ENCODE assay signal across 8 cellular contexts in genomic region chr2:169817369-169817768, GRCh38. TPM values are rescaled to one million over a fixed set of nuclear protein-coding genes. Genes with fewer than 3 reads are reported as not detected.
DNase-seq lines count a peak whose midpoint lies in the region; ATAC-seq, FAIRE-seq and TF ChIP-seq lines count a peak whose summit lies in the region.
"Not testable (repeated sequence)": the region's sequence is repeated elsewhere in the genome, so short reads cannot be mapped to it uniquely, and the experiment has no call there.

No MANE protein-coding gene starts in this region.

- not testable (repeated sequence) for H3K27me3 ChIP-seq in astrocyte (ENCODE audit: insufficient read depth, low read length); K562 (ENCODE audit: control insufficient read depth in 2 of 2, insufficient read depth in 2 of 2, low read length in 2 of 2)

- POLR2A ChIA-PET in HEK293 (lab: Yijun Ruan, JAX); WTC11 (lab: Charles Lee): not testable (repeated sequence)
- POLR2A ChIA-PET in K562 (lab: Yijun Ruan, JAX): interaction anchor here (6.0 kb wide), 1 partner anchor 10 kb away, joined by 26 read pairs; the partner anchor contains the start of gene UBR3

- in situ Hi-C loops in K562 (cut with MboI): not testable (repeated sequence)

- not testable (repeated sequence) for DNase-seq in HFFc6; WTC11 (ENCODE audit: low spot score); activated T-cell treated with anti-CD3 and anti-CD28 coated beads, Interleukin-2, amount 50 U/mL, for 24 hours; astrocyte (ENCODE audit: low read depth); K562 (ENCODE audit: extremely low read depth in 1 of 4, low spot score in 3 of 4); effector memory CD8-positive, alpha-beta T cell; endothelial cell (ENCODE audit: low spot score)

- not testable (repeated sequence) for H2AFZ ChIP-seq in astrocyte (ENCODE audit: low read depth, low read length); K562 (ENCODE audit: low read depth, low read length)

- peak overlapping the region; percentile 46; the same call in 1 of the 2 replicates for H3K4me3 Mint-ChIP-seq in HFFc6
- not testable (repeated sequence) for H3K4me3 Mint-ChIP-seq in WTC11; activated T-cell treated with anti-CD3 and anti-CD28 coated beads, Interleukin-2, amount 50 U/mL, for 24 hours; astrocyte (ENCODE audit: unreplicated experiment); effector memory CD8-positive, alpha-beta T cell
- H3K4me3 Mint-ChIP-seq in endothelial cell (ENCODE audit: unreplicated experiment): peak overlapping the region; percentile 37

- H3K36me3 ChIP-seq in HEK293 (ENCODE audit: control insufficient read depth in 2 of 2, insufficient read depth in 1 of 2, low read length in 2 of 2): peaks cover 30 to 77% of the 10 kb centered on the region in 2 experiments
- peaks cover 12% of the 10 kb centered on the region for H3K36me3 ChIP-seq in astrocyte (ENCODE audit: insufficient read depth, low read length)
- H3K36me3 ChIP-seq in K562 (ENCODE audit: control insufficient read depth, insufficient read depth, low read length): peaks cover 78% of the 10 kb centered on the region

- H3K9me3 Mint-ChIP-seq in HFFc6 (peaks cover 25% of the 10 kb centered on the region), WTC11 (peaks cover 14% of the 10 kb centered on the region), astrocyte (ENCODE audit: unreplicated experiment) (peaks cover 12% of the 10 kb centered on the region)
- H3K9me3 Mint-ChIP-seq in activated T-cell treated with anti-CD3 and anti-CD28 coated beads, Interleukin-2, amount 50 U/mL, for 24 hours; effector memory CD8-positive, alpha-beta T cell; endothelial cell (ENCODE audit: unreplicated experiment): not testable (repeated sequence)

- peaks cover 12% of the 10 kb centered on the region for H3K79me2 ChIP-seq in astrocyte (ENCODE audit: insufficient read depth, low read length)
- peaks cover 38% of the 10 kb centered on the region for H3K79me2 ChIP-seq in K562 (ENCODE audit: control insufficient read depth, insufficient read depth, low read length)

- H4K20me1 ChIP-seq in astrocyte (ENCODE audit: insufficient read depth, low read length); K562 (replicated peaks; ENCODE audit: control insufficient read depth, insufficient read depth, low read length): not testable (repeated sequence)

- not testable (repeated sequence) for BruUV-seq in K562 (replicated peaks; lab: Mats Ljungman, UMichigan)

- not testable (repeated sequence) for H3K27ac ChIP-seq in HEK293 (ENCODE audit: extremely low read depth, low read depth, low read length); astrocyte (ENCODE audit: low read depth, low read length); K562 (ENCODE audit: extremely low read depth, low read depth, low read length)

- not testable (repeated sequence) for H3K4me1 ChIP-seq in HEK293 (ENCODE audit: control insufficient read depth, insufficient read depth, low read length); astrocyte (ENCODE audit: insufficient read depth, low read length); K562 (replicated peaks in 1 of 2; ENCODE audit: control insufficient read depth in 2 of 2, insufficient read depth in 2 of 2, low read length in 2 of 2)

- not testable (repeated sequence) for H3K4me2 ChIP-seq in astrocyte (ENCODE audit: low read length); K562 (ENCODE audit: insufficient read depth, low read length)

- H3K4me1 Mint-ChIP-seq in HFFc6 (ENCODE audit: low read depth): peaks cover 70% of the 10 kb centered on the region
- H3K4me1 Mint-ChIP-seq in WTC11; endothelial cell (ENCODE audit: unreplicated experiment): not testable (repeated sequence)
- peaks cover 46% of the 10 kb centered on the region for H3K4me1 Mint-ChIP-seq in activated T-cell treated with anti-CD3 and anti-CD28 coated beads, Interleukin-2, amount 50 U/mL, for 24 hours (ENCODE audit: low read depth)
- H3K4me1 Mint-ChIP-seq in astrocyte (ENCODE audit: low read depth, unreplicated experiment): peaks cover 33% of the 10 kb centered on the region
- H3K4me1 Mint-ChIP-seq in effector memory CD8-positive, alpha-beta T cell (ENCODE audit: low read depth in 2 of 2): peaks cover 9 to 29% of the 10 kb centered on the region in 2 donors

- not testable (repeated sequence) for H3K9ac ChIP-seq in astrocyte (ENCODE audit: low read length); K562 (ENCODE audit: insufficient read depth in 1 of 2, low read depth in 2 of 2, low read length in 2 of 2)

- intact Hi-C loops in K562 (cut with micrococcal nuclease): not testable (repeated sequence)

- TF ChIP-seq CTCF in HEK293 (tag by site-specific recombination; IDR thresholded peaks at IDR 0.05); HFFc6 (IDR thresholded peaks at IDR 0.05); WTC11 (IDR thresholded peaks at IDR 0.05); astrocyte (IDR thresholded peaks at IDR 0.05; ENCODE audit: insufficient read depth, low read depth, low read length); K562 (IDR thresholded peaks at IDR 0.05 in 2 of 3, conservative IDR thresholded peaks at IDR 0.05 in 1 of 3; ENCODE audit: insufficient read depth in 2 of 3, low read depth in 1 of 3, low read length in 3 of 3); endothelial cell (IDR thresholded peaks at IDR 0.05; ENCODE audit: unreplicated experiment): not testable (repeated sequence)

- not testable (repeated sequence) for FAIRE-seq in astrocyte (lab: Jason Lieb, UNC); K562 (lab: Jason Lieb, UNC)

- WGBS in K562 (ENCODE audit: insufficient coverage, low coverage, missing lambda C conversion rate): 89% methylated on average over 6 of the region's 6 CpGs

- H3K9me3 ChIP-seq in HEK293 (ENCODE audit: control insufficient read depth, insufficient read depth, low read depth, low read length); astrocyte (ENCODE audit: insufficient read depth, low read depth, low read length); K562 (replicated peaks; ENCODE audit: control insufficient read depth, insufficient read depth, low read depth, low read length): not testable (repeated sequence)

- H3K9me1 ChIP-seq in K562 (ENCODE audit: control insufficient read depth, insufficient read depth, low read length): not testable (repeated sequence)

- not testable (repeated sequence) for TF ChIP-seq POLR2A in K562 (conservative IDR thresholded peaks at IDR 0.05)

- not testable (repeated sequence) for ATAC-seq in WTC11; K562; effector memory CD8-positive, alpha-beta T cell (replicated peaks)

- not testable (repeated sequence) for TF ChIP-seq RAD21 in K562 (CRISPR knock-in tag; conservative IDR thresholded peaks at IDR 0.05 in 1 of 2, IDR thresholded peaks at IDR 0.05 in 1 of 2)

- H3K27ac Mint-ChIP-seq in HFFc6 (peak overlapping the region; percentile 88), astrocyte (ENCODE audit: unreplicated experiment) (peak overlapping the region; percentile 73)
- H3K27ac Mint-ChIP-seq in WTC11; endothelial cell (ENCODE audit: unreplicated experiment): not testable (repeated sequence)
- H3K27ac Mint-ChIP-seq in activated T-cell treated with anti-CD3 and anti-CD28 coated beads, Interleukin-2, amount 50 U/mL, for 24 hours: peak overlapping the region; percentile 29
- H3K27ac Mint-ChIP-seq in effector memory CD8-positive, alpha-beta T cell: peak overlapping the region; percentile 26 to 54

- CTCF ChIA-PET in HEK293 (lab: Yijun Ruan, JAX): interaction anchor here (0.9 kb wide), 1 partner anchor 111 kb away, joined by 4 read pairs; no protein-coding TSS in a partner anchor
- CTCF ChIA-PET in WTC11 (lab: Charles Lee); K562 (lab: Yijun Ruan, JAX; ENCODE audit: low intra/inter-chr PET ratio): not testable (repeated sequence)

- not testable (repeated sequence) for TF ChIP-seq EP300 in K562 (IDR thresholded peaks at IDR 0.05; ENCODE audit: low read length)

- H3K36me3 Mint-ChIP-seq in HFFc6 (ENCODE audit: low read depth) (peaks cover 54% of the 10 kb centered on the region), WTC11 (peaks cover 69% of the 10 kb centered on the region), astrocyte (ENCODE audit: low read depth, unreplicated experiment) (peaks cover 26% of the 10 kb centered on the region), endothelial cell (ENCODE audit: low read depth, unreplicated experiment) (peaks cover 36% of the 10 kb centered on the region)
- H3K36me3 Mint-ChIP-seq in activated T-cell treated with anti-CD3 and anti-CD28 coated beads, Interleukin-2, amount 50 U/mL, for 24 hours (ENCODE audit: low read depth): peaks cover 98% of the 10 kb centered on the region
- H3K36me3 Mint-ChIP-seq in effector memory CD8-positive, alpha-beta T cell (ENCODE audit: insufficient read depth): peaks cover 61% of the 10 kb centered on the region

- H3K4me3 ChIP-seq in HEK293 (ENCODE audit: low read depth, low read length); astrocyte (ENCODE audit: insufficient read depth, low read depth, low read length); K562: not testable (repeated sequence)

- not testable (repeated sequence) for H3K27me3 Mint-ChIP-seq in HFFc6 (ENCODE audit: insufficient read depth); WTC11 (ENCODE audit: low read depth); activated T-cell treated with anti-CD3 and anti-CD28 coated beads, Interleukin-2, amount 50 U/mL, for 24 hours; astrocyte (ENCODE audit: low read depth, unreplicated experiment); effector memory CD8-positive, alpha-beta T cell; endothelial cell (ENCODE audit: unreplicated experiment)

RNA-seq across cellular contexts. Expression of gene METTL5, which starts 7.3 kb away (rescaled TPM):
- total RNA-seq in HFFc6 (2021; fragmentation: NEBNext Ultra II Directional; extraction: Animal tissue kit (Norgen Biotek cat#: 25700)): 10 to 100 TPM; 56.8 to 77.7 (median 65.7) TPM
- total RNA-seq in WTC11 (2021): 89.9 to 90.9 TPM (median 90.4 TPM) in 3 replicates
- 52.3 and 55.7 TPM in 2 replicates for total RNA-seq in astrocyte
- 30.6 and 53.9 TPM in 2 replicates for total RNA-seq in K562 (2011; cell fraction: chromatin; rRNA removed; ENCODE audit: low replicate concordance)
- total RNA-seq in K562 (2011; cell fraction: nucleolus; rRNA removed): 27.5 and 28.0 TPM in 2 replicates
- 39.8 and 55.0 TPM in 2 replicates for total RNA-seq in K562 (2011; cell fraction: nucleoplasm; rRNA removed)
- total RNA-seq in K562 (2014; rRNA removed): 135 and 149 TPM in 2 replicates
- total RNA-seq in K562 (2014; rRNA removed; fragmentation: Illumina TruSeq; extraction: Trizol): 224 and 259 TPM in 2 replicates
- 163 and 182 TPM in 2 replicates for total RNA-seq in K562 (2015; rRNA removed; fragmentation: Illumina TruSeq; extraction: Trizol)
- total RNA-seq in K562 (2021): 177 and 193 TPM in 2 replicates
- 141 and 191 TPM in 2 replicates for polyA plus RNA-seq in K562 (2011; rRNA removed)
- 44.8 and 82.3 TPM in 2 replicates for polyA plus RNA-seq in K562 (2011; cell fraction: cytosol; rRNA removed)
- polyA plus RNA-seq in K562 (2011; cell fraction: nucleus; rRNA removed): 36.1 and 39.1 TPM in 2 replicates
- polyA plus RNA-seq in K562 (2012): 147 and 206 TPM in 2 replicates
- 202 and 235 TPM in 2 replicates for polyA plus RNA-seq in K562 (2014; fragmentation: Illumina TruSeq; extraction: Trizol)
- 100 to 1,000 TPM; 366 to 471 TPM for polyA plus RNA-seq in K562 (2014; fragmentation: Nextera tagmentation; extraction: Ambion mirVana)
- polyA plus RNA-seq in K562 (2014; rRNA removed): 211 and 229 TPM in 2 replicates
- polyA minus RNA-seq in K562 (2011; rRNA and poly(A)+ RNA removed): 99.5 and 107 TPM in 2 replicates
- polyA minus RNA-seq in K562 (2011; cell fraction: cytosol; rRNA and poly(A)+ RNA removed): 33.9 and 37.9 TPM in 2 replicates
- polyA minus RNA-seq in K562 (2011; cell fraction: nucleus; rRNA and poly(A)+ RNA removed): 23.4 and 34.3 TPM in 2 replicates
- total RNA-seq in endothelial cell (ENCODE audit: unreplicated experiment): 36.8 TPM

RNA-seq across cellular contexts. Expression of gene UBR3, which starts 9.9 kb away (rescaled TPM):
- 10 to 100 TPM; 30.1 to 46.3 (median 40.5) TPM for total RNA-seq in HFFc6 (2021; fragmentation: NEBNext Ultra II Directional; extraction: Animal tissue kit (Norgen Biotek cat#: 25700))
- total RNA-seq in WTC11 (2021) (13.0 to 16.4 TPM (median 14.3 TPM) in 3 replicates), astrocyte (18.7 and 23.9 TPM in 2 replicates), K562 (2014; rRNA removed) (28.5 and 29.2 TPM in 2 replicates), K562 (2014; rRNA removed; fragmentation: Illumina TruSeq; extraction: Trizol) (62.5 and 69.5 TPM in 2 replicates), K562 (2015; rRNA removed; fragmentation: Illumina TruSeq; extraction: Trizol) (58.9 and 63.5 TPM in 2 replicates), K562 (2021) (40.3 and 41.0 TPM in 2 replicates), endothelial cell (ENCODE audit: unreplicated experiment) (23.4 TPM)
- 63.7 and 297 TPM in 2 replicates for total RNA-seq in K562 (2011; cell fraction: chromatin; rRNA removed; ENCODE audit: low replicate concordance)
- 21.8 and 37.4 TPM in 2 replicates for total RNA-seq in K562 (2011; cell fraction: nucleolus; rRNA removed)
- total RNA-seq in K562 (2011; cell fraction: nucleoplasm; rRNA removed): 66.1 and 81.6 TPM in 2 replicates
- polyA plus RNA-seq in K562 (2011; rRNA removed) (26.8 and 40.4 TPM in 2 replicates), K562 (2014; fragmentation: Illumina TruSeq; extraction: Trizol) (34.4 and 43.1 TPM in 2 replicates), K562 (2014; fragmentation: Nextera tagmentation; extraction: Ambion mirVana) (10 to 100 TPM; 14.4 to 14.5 TPM), K562 (2014; rRNA removed) (20.6 and 20.7 TPM in 2 replicates)
- 8.0 and 12.8 TPM in 2 replicates for polyA plus RNA-seq in K562 (2011; cell fraction: cytosol; rRNA removed)
- polyA plus RNA-seq in K562 (2011; cell fraction: nucleus; rRNA removed): 23.0 and 27.8 TPM in 2 replicates
- polyA plus RNA-seq in K562 (2012): 20.9 and 24.3 TPM in 2 replicates
- polyA minus RNA-seq in K562 (2011; rRNA and poly(A)+ RNA removed): 124 and 136 TPM in 2 replicates
- 31.0 and 48.4 TPM in 2 replicates for polyA minus RNA-seq in K562 (2011; cell fraction: cytosol; rRNA and poly(A)+ RNA removed)
- 71.8 and 96.9 TPM in 2 replicates for polyA minus RNA-seq in K562 (2011; cell fraction: nucleus; rRNA and poly(A)+ RNA removed)

RNA-seq across cellular contexts. Expression of gene SSB, which starts 18.7 kb away (rescaled TPM):
- 100 to 1,000 TPM; 141 to 176 (median 160) TPM for total RNA-seq in HFFc6 (2021; fragmentation: NEBNext Ultra II Directional; extraction: Animal tissue kit (Norgen Biotek cat#: 25700))
- 201 to 235 TPM (median 202 TPM) in 3 replicates for total RNA-seq in WTC11 (2021)
- total RNA-seq in astrocyte: 151 and 176 TPM in 2 replicates
- total RNA-seq in K562 (2011; cell fraction: chromatin; rRNA removed; ENCODE audit: low replicate concordance): 95.2 and 444 TPM in 2 replicates
- total RNA-seq in K562 (2011; cell fraction: nucleolus; rRNA removed): 63.0 and 70.9 TPM in 2 replicates
- 94.0 and 126 TPM in 2 replicates for total RNA-seq in K562 (2011; cell fraction: nucleoplasm; rRNA removed)
- total RNA-seq in K562 (2014; rRNA removed): 377 and 430 TPM in 2 replicates
- 515 and 616 TPM in 2 replicates for total RNA-seq in K562 (2014; rRNA removed; fragmentation: Illumina TruSeq; extraction: Trizol)
- total RNA-seq in K562 (2015; rRNA removed; fragmentation: Illumina TruSeq; extraction: Trizol): 455 and 503 TPM in 2 replicates
- total RNA-seq in K562 (2021): 317 TPM in 2 replicates
- polyA plus RNA-seq in K562 (2011; rRNA removed): 261 and 430 TPM in 2 replicates
- polyA plus RNA-seq in K562 (2011; cell fraction: cytosol; rRNA removed): 36.1 and 98.4 TPM in 2 replicates
- polyA plus RNA-seq in K562 (2011; cell fraction: nucleus; rRNA removed): 109 and 175 TPM in 2 replicates
- 211 and 383 TPM in 2 replicates for polyA plus RNA-seq in K562 (2012)
- 466 and 619 TPM in 2 replicates for polyA plus RNA-seq in K562 (2014; fragmentation: Illumina TruSeq; extraction: Trizol)
- polyA plus RNA-seq in K562 (2014; fragmentation: Nextera tagmentation; extraction: Ambion mirVana): 100 to 1,000 TPM; 631 to 849 TPM
- polyA plus RNA-seq in K562 (2014; rRNA removed): 618 and 712 TPM in 2 replicates
- polyA minus RNA-seq in K562 (2011; rRNA and poly(A)+ RNA removed): 148 TPM in 2 replicates
- polyA minus RNA-seq in K562 (2011; cell fraction: cytosol; rRNA and poly(A)+ RNA removed): 52.5 and 59.3 TPM in 2 replicates
- 82.3 and 152 TPM in 2 replicates for polyA minus RNA-seq in K562 (2011; cell fraction: nucleus; rRNA and poly(A)+ RNA removed)
- total RNA-seq in endothelial cell (ENCODE audit: unreplicated experiment): 109 TPM
